Comparison of ENCODE assay signal across 1 cellular context in genomic region chr2:207828361-207829057, GRCh38.
TF ChIP-seq lines count a peak whose summit lies in the region.

No MANE protein-coding gene starts in this region.

TF ChIP-seq in HepG2, 621 proteins besides CTCF, POLR2A, EP300 and RAD21 (continued from another document and continues in another):
- TF ChIP-seq ZNF280B (CRISPR knock-in tag; IDR thresholded peaks at IDR 0.05; ENCODE audit: borderline replicate concordance) (no peak), EED (CRISPR knock-in tag; IDR thresholded peaks at IDR 0.05) (no peak), E2F1 (CRISPR knock-in tag; IDR thresholded peaks at IDR 0.05) (no peak), ZNF570 (CRISPR knock-in tag; IDR thresholded peaks at IDR 0.05; ENCODE audit: borderline replicate concordance) (no peak), TGIF2 (CRISPR knock-in tag; IDR thresholded peaks at IDR 0.05) (peak; percentile 16; the same call in 1 of the 2 replicates), ISL2 (CRISPR knock-in tag; IDR thresholded peaks at IDR 0.05) (peak; percentile 91), KIAA2018 (CRISPR knock-in tag; IDR thresholded peaks at IDR 0.05; ENCODE audit: borderline replicate concordance) (no peak), ZC3H13 (CRISPR knock-in tag; IDR thresholded peaks at IDR 0.05) (peak; percentile 52; the same call in 1 of the 2 replicates), GFI1 (CRISPR knock-in tag; IDR thresholded peaks at IDR 0.05; ENCODE audit: borderline replicate concordance) (peak; percentile 50; the same call in 1 of the 2 replicates), ELF1 (CRISPR knock-in tag; IDR thresholded peaks at IDR 0.05) (peak; percentile 43; the same call in 1 of the 2 replicates), KLF15 (CRISPR knock-in tag; IDR thresholded peaks at IDR 0.05; ENCODE audit: borderline replicate concordance) (no peak), ZNF761 (CRISPR knock-in tag; conservative IDR thresholded peaks at IDR 0.05) (peak; percentile 79; the same call in 1 of the 2 replicates), ZNF784 (CRISPR knock-in tag; IDR thresholded peaks at IDR 0.05; ENCODE audit: borderline replicate concordance) (no peak), ZBTB49 (CRISPR knock-in tag; IDR thresholded peaks at IDR 0.05; ENCODE audit: borderline replicate concordance) (no peak), ZNF782 (CRISPR knock-in tag; IDR thresholded peaks at IDR 0.05; ENCODE audit: borderline replicate concordance) (0 out of 2 replicates have a peak, but pooled peaks have one; percentile 23), SOX5 (CRISPR knock-in tag; IDR thresholded peaks at IDR 0.05; ENCODE audit: borderline replicate concordance) (peak; percentile 94), KLF6 (CRISPR knock-in tag; IDR thresholded peaks at IDR 0.05) (0 out of 2 replicates have a peak, but pooled peaks have one; percentile 20), ZNF772 (CRISPR knock-in tag; IDR thresholded peaks at IDR 0.05) (0 out of 2 replicates have a peak, but pooled peaks have one; percentile 15), ZGPAT (CRISPR knock-in tag; IDR thresholded peaks at IDR 0.05) (peak; percentile 77; the same call in 1 of the 2 replicates), ARNTL (CRISPR knock-in tag; IDR thresholded peaks at IDR 0.05) (peak; percentile 78), ETS1 (CRISPR knock-in tag; IDR thresholded peaks at IDR 0.05) (no peak; the same call in 1 of the 2 replicates), ZNF30 (CRISPR knock-in tag; IDR thresholded peaks at IDR 0.05) (no peak), PHF5A (CRISPR knock-in tag; IDR thresholded peaks at IDR 0.05; ENCODE audit: low read depth, unreplicated experiment) (no peak), ZNF33A (CRISPR knock-in tag; IDR thresholded peaks at IDR 0.05; ENCODE audit: borderline replicate concordance) (peak; percentile 64; the same call in 1 of the 2 replicates), PCBP2 (optimal IDR thresholded peaks at IDR 0.05; ENCODE audit: low read depth, low read length, poor library complexity, severe bottlenecking) (no peak), FOXJ3 (CRISPR knock-in tag; IDR thresholded peaks at IDR 0.05; ENCODE audit: borderline replicate concordance) (peak; percentile 79; the same call in 1 of the 2 replicates), RXRA (CRISPR knock-in tag; IDR thresholded peaks at IDR 0.05) (peak; percentile 61; the same call in 1 of the 2 replicates), ZNF710 (CRISPR knock-in tag; IDR thresholded peaks at IDR 0.05; ENCODE audit: borderline replicate concordance) (peak; percentile 93), HOXA7 (CRISPR knock-in tag; IDR thresholded peaks at IDR 0.05) (no peak), ATF1 (CRISPR knock-in tag; IDR thresholded peaks at IDR 0.05) (peak; percentile 59; the same call in 1 of the 2 replicates), DMTF1 (CRISPR knock-in tag; IDR thresholded peaks at IDR 0.05) (peak; percentile 33; the same call in 1 of the 2 replicates), TEAD3 (CRISPR knock-in tag; optimal IDR thresholded peaks at IDR 0.05; ENCODE audit: borderline replicate concordance) (peak; percentile 92), ZNF709 (CRISPR knock-in tag; IDR thresholded peaks at IDR 0.05) (0 out of 2 replicates have a peak, but pooled peaks have one; percentile 46), RXRB (CRISPR knock-in tag; IDR thresholded peaks at IDR 0.05; ENCODE audit: borderline replicate concordance) (peak; percentile 92)
